28 cellular contexts compared by ENCODE assay signal in the genomic region with DNA sequence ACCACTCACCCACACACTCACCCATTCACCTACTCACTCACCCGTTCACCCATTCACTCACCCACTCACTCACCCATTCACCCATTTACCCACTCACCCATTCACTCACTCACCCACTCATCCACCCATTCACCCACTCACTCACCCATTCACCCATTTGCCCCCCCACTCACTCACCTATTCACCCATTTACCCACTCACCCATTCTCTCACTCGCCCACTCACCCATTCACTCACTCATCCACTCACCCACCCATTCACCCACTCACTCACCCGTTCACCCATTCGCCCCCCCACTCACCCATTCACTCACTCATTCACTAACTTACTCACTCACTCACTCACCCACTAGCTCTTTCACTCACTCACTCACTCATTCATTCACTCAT. TPM values are rescaled to one million over a fixed set of nuclear protein-coding genes. Genes with fewer than 3 reads are reported as not detected.
"Had no signal": no experiment of that assay in that cellular context is flagged by ENCODE, and none has a peak within 500 bp of the region (broad histone marks: within the 10 kb centered on the region; RNA-seq: fewer than 3 reads in every experiment).

No MANE protein-coding gene starts in this region.

- H3K27ac Mint-ChIP-seq: dendritic cell treated with granulocyte-macrophage colony-stimulating factor and Interleukin-4, amounts not matched to agents 40 ng/mL and 50 ng/mL, for 4 days; effector memory CD8-positive, alpha-beta T cell; endodermal cell; memory B cell; naive thymus-derived CD4-positive, alpha-beta T cell; natural killer cell had no signal

- H3K4me3 ChIP-seq: colonic mucosa, esophagus squamous epithelium, gastrocnemius medialis, heart right ventricle, left lung, lung had no signal

- H3K36me3 ChIP-seq: colonic mucosa, esophagus squamous epithelium, gastrocnemius medialis, heart right ventricle, left lung had no signal

- H3K9me3 ChIP-seq: colonic mucosa, esophagus squamous epithelium, gastrocnemius medialis had no signal

- H3K4me1 ChIP-seq: colonic mucosa, esophagus squamous epithelium, gastrocnemius medialis, heart right ventricle, left lung had no signal

- DNase-seq: colonic mucosa; cortex of kidney; effector CD8-positive, alpha-beta T cell; effector memory CD8-positive, alpha-beta T cell; endodermal cell; esophagus squamous epithelium; foreskin fibroblast; foreskin melanocyte; gastrocnemius medialis; glutamatergic neuron; head of caudate nucleus; heart right ventricle; hippocampal formation; kidney glomerular epithelial cell; mammary epithelial cell; midbrain; naive thymus-derived CD4-positive, alpha-beta T cell; natural killer cell had no signal

- H3K27ac ChIP-seq: colonic mucosa, epithelial cell of prostate, esophagus squamous epithelium, gastrocnemius medialis, heart right ventricle, left lung had no signal

- H3K27me3 Mint-ChIP-seq: dendritic cell treated with granulocyte-macrophage colony-stimulating factor and Interleukin-4, amounts not matched to agents 40 ng/mL and 50 ng/mL, for 4 days; effector memory CD8-positive, alpha-beta T cell had no signal

- ATAC-seq: effector memory CD8-positive, alpha-beta T cell; esophagus mucosa; gastrocnemius medialis; heart right ventricle; left lung; left ventricle myocardium superior; naive thymus-derived CD4-positive, alpha-beta T cell; natural killer cell had no signal

- H3K4me3 Mint-ChIP-seq: dendritic cell treated with granulocyte-macrophage colony-stimulating factor and Interleukin-4, amounts not matched to agents 40 ng/mL and 50 ng/mL, for 4 days; effector memory CD8-positive, alpha-beta T cell; endodermal cell; memory B cell; naive thymus-derived CD4-positive, alpha-beta T cell; natural killer cell had no signal

- H3K27me3 ChIP-seq: colonic mucosa, gastrocnemius medialis, heart right ventricle, left lung had no signal

- H3K4me1 Mint-ChIP-seq: endodermal cell, memory B cell, natural killer cell had no signal

- H3K36me3 Mint-ChIP-seq: natural killer cell had no signal

RNA-seq across cellular contexts. Expression of gene MUC5AC, which starts 15.0 kb away (rescaled TPM):
- total RNA-seq: dermis microvascular lymphatic vessel endothelial cell; endodermal cell; esophagus mucosa; gastrocnemius medialis; glomerular endothelial cell; heart right ventricle; left ventricle myocardium superior; mammary epithelial cell; naive thymus-derived CD4-positive, alpha-beta T cell; natural killer cell had no signal
- polyA plus RNA-seq: heart right ventricle; keratinocyte; naive thymus-derived CD4-positive, alpha-beta T cell had no signal

RNA-seq across cellular contexts. Expression of gene MUC5B, which starts 50.1 kb away (rescaled TPM):
- total RNA-seq: dermis microvascular lymphatic vessel endothelial cell; endodermal cell; glomerular endothelial cell; heart right ventricle; left ventricle myocardium superior; naive thymus-derived CD4-positive, alpha-beta T cell; natural killer cell had no signal
- polyA plus RNA-seq: heart right ventricle; keratinocyte; mammary epithelial cell; naive thymus-derived CD4-positive, alpha-beta T cell had no signal
